In the genomic region with DNA sequence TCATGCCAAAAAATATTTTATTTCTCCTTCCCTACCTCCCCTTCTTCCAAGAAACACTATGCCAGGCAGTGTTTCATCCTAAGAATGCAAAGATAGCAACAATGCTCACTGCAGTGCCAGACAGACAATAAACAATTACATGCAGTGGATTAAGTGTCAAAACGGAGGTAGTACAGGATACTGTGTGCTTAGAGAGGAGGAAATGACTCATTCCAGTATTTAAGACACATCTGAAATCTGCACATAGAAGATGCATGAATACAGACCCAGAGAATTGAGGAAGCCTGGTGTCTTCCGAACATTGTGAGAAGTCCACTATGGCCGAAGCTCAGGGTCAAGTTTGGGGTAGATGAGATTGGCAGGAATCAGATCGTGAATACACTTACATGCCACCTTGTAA, we compare ENCODE assay signal across 8 cellular contexts.
DNase-seq lines count a peak whose midpoint lies in the region; ATAC-seq lines count a peak whose summit lies in the region.

No MANE protein-coding gene starts in this region.

- intact Hi-C loops in activated CD4-positive, alpha-beta memory T cell treated with anti-CD3 and anti-CD28 coated beads for 36 hours (cut with micrococcal nuclease) = loop anchor here (1.0 to 5.0 kb wide), 9 partner anchors 18 to 929 kb away; a partner anchor contains a TSS

- ATAC-seq in GM21381 (IDR thresholded peaks at IDR 0.05; ENCODE audit: unreplicated experiment) = peak; percentile 55
- ATAC-seq in HG03521 (IDR thresholded peaks at IDR 0.05; ENCODE audit: unreplicated experiment) = peak; percentile 50

- peak overlapping the region; percentile 50 for H3K27ac Mint-ChIP-seq in activated CD4-positive, alpha-beta memory T cell treated with anti-CD3 and anti-CD28 coated beads for 36 hours

- H3K27me3 Mint-ChIP-seq in activated CD4-positive, alpha-beta memory T cell treated with anti-CD3 and anti-CD28 coated beads for 36 hours = no peaks in the 10 kb centered on the region

- peaks cover 3% of the 10 kb centered on the region for H3K36me3 Mint-ChIP-seq in activated CD4-positive, alpha-beta memory T cell treated with anti-CD3 and anti-CD28 coated beads for 36 hours

- DNase-seq in ELR (ENCODE audit: low read depth) = peak; percentile 83
- peak; percentile 13 for DNase-seq in activated CD4-positive, alpha-beta memory T cell treated with anti-CD3 and anti-CD28 coated beads for 36 hours
- peak; percentile 26 to 93 for DNase-seq in lung microvascular endothelial cell (ENCODE audit: low read depth in 2 of 2)
- no peak for DNase-seq in cerebellar nuclear complex (lab: John Stamatoyannopoulos, UW)
- no peak for DNase-seq in NK-92 (lab: John Stamatoyannopoulos, UW; ENCODE audit: unreplicated experiment)
- DNase-seq in superior temporal gyrus (ENCODE audit: extremely low spot score) = no peak

- peaks cover 58% of the 10 kb centered on the region for H3K4me1 Mint-ChIP-seq in activated CD4-positive, alpha-beta memory T cell treated with anti-CD3 and anti-CD28 coated beads for 36 hours (ENCODE audit: low read depth)

- POLR2A ChIA-PET in activated CD4-positive, alpha-beta memory T cell treated with anti-CD3 and anti-CD28 coated beads for 36 hours (lab: Charles Lee) = interaction anchor here (0.7 kb wide), 1 partner anchor 30 kb away, joined by 3 read pairs; no protein-coding TSS in a partner anchor

- CTCF ChIA-PET in activated CD4-positive, alpha-beta memory T cell treated with anti-CD3 and anti-CD28 coated beads for 36 hours (lab: Charles Lee) = interaction anchor here (0.9 kb wide), 1 partner anchor 135 kb away, joined by 3 read pairs; no protein-coding TSS in a partner anchor

- H3K4me3 Mint-ChIP-seq in activated CD4-positive, alpha-beta memory T cell treated with anti-CD3 and anti-CD28 coated beads for 36 hours = peak overlapping the region; percentile 12

- H3K9me3 Mint-ChIP-seq in activated CD4-positive, alpha-beta memory T cell treated with anti-CD3 and anti-CD28 coated beads for 36 hours = no peaks in the 10 kb centered on the region

Comparison
In these comparisons a context has a peak if more than half of its experiments do, and no peak if none do; other contexts are left out.
1. DNase-seq: peak in ELR (single experiment), activated CD4-positive, alpha-beta memory T cell treated with anti-CD3 and anti-CD28 coated beads for 36 hours (single experiment) and lung microvascular endothelial cell (2 of 2); none in cerebellar nuclear complex (0 of 2), NK-92 (single experiment) and superior temporal gyrus (single experiment).